10 cellular contexts compared by ENCODE assay signal in genomic region chr7:116501425-116502167, GRCh38. TPM values are rescaled to one million over a fixed set of nuclear protein-coding genes. Genes with fewer than 3 reads are reported as not detected.
DNase-seq lines count a peak whose midpoint lies in the region; ATAC-seq and TF ChIP-seq lines count a peak whose summit lies in the region.
"Had no signal": no experiment of that assay in that cellular context is flagged by ENCODE, and none has a peak within 500 bp of the region (broad histone marks: within the 10 kb centered on the region; RNA-seq: fewer than 3 reads in every experiment).

No MANE protein-coding gene starts in this region.

- H3K27ac ChIP-seq in MM.1S (ENCODE audit: low read length) = peak overlapping the region; percentile 66
- H3K27ac ChIP-seq in mesenchymal stem cell (ENCODE audit: low read length, poor library complexity, severe bottlenecking) = peak overlapping the region; percentile 92
- H3K27ac ChIP-seq in urinary bladder (ENCODE audit: low read depth) = peak overlapping the region; percentile 43

- peak overlapping the region; percentile 66 for H2BK15ac ChIP-seq in mesenchymal stem cell (ENCODE audit: low read depth, poor library complexity, severe bottlenecking)

- no peaks in the 10 kb centered on the region for H3K27me3 ChIP-seq in MM.1S (replicated peaks; ENCODE audit: insufficient read depth, low read length)
- H3K27me3 ChIP-seq in mesenchymal stem cell (ENCODE audit: control insufficient read depth in 1 of 2, insufficient read depth in 1 of 2, low read length in 2 of 2) = no peaks in the 10 kb centered on the region

- H4K20me1 ChIP-seq in MM.1S (ENCODE audit: insufficient read depth, low read length) = no peaks in the 10 kb centered on the region

- H3K9ac ChIP-seq in MM.1S (ENCODE audit: low read length) (peak overlapping the region; percentile 68; the same call in 1 of the 2 replicates), mesenchymal stem cell (ENCODE audit: low read length) (peak overlapping the region; percentile 94)

- H3K79me1 ChIP-seq in mesenchymal stem cell (replicated peaks; ENCODE audit: low read length, poor library complexity, severe bottlenecking) = no peaks in the 10 kb centered on the region

- H3K23ac ChIP-seq in mesenchymal stem cell (ENCODE audit: low read length in 2 of 2) = no peak overlapping the region

- H4K8ac ChIP-seq in mesenchymal stem cell (ENCODE audit: low read length) = peak overlapping the region; percentile 48

- H3K4me1 ChIP-seq in MM.1S (ENCODE audit: low read length) = peaks cover 20% of the 10 kb centered on the region
- peaks cover 9% of the 10 kb centered on the region for H3K4me1 ChIP-seq in mesenchymal stem cell (ENCODE audit: control insufficient read depth, insufficient read depth, low read depth, low read length)
- no peaks in the 10 kb centered on the region for H3K4me1 ChIP-seq in urinary bladder (ENCODE audit: insufficient read depth)

- H3K9me3 ChIP-seq in MM.1S (replicated peaks; ENCODE audit: insufficient read depth, low read length) (no peaks in the 10 kb centered on the region), mesenchymal stem cell (ENCODE audit: control insufficient read depth, low read length) (no peaks in the 10 kb centered on the region)

- no peak overlapping the region for H2BK120ac ChIP-seq in mesenchymal stem cell (ENCODE audit: low read depth, low read length)

- H3K36me3 ChIP-seq in MM.1S (replicated peaks; ENCODE audit: insufficient read depth, low read length) (no peaks in the 10 kb centered on the region; the same call in none of the 2 replicates), mesenchymal stem cell (ENCODE audit: control insufficient read depth in 1 of 2, insufficient read depth in 2 of 2, low read depth in 1 of 2, low read length in 2 of 2) (peaks cover 7 to 39% of the 10 kb centered on the region in 2 experiments), urinary bladder (ENCODE audit: insufficient read depth) (no peaks in the 10 kb centered on the region)

- peak overlapping the region; percentile 99 for H2AK5ac ChIP-seq in mesenchymal stem cell (ENCODE audit: low read length, severe bottlenecking)

- no CpG with 5 or more reads among the region's 5 CpGs for WGBS in mesenchymal stem cell
- WGBS in urinary bladder = 36% methylated on average over 5 of the region's 5 CpGs

- peak overlapping the region in 1 of 2 experiments; percentile 77 for H3K18ac ChIP-seq in mesenchymal stem cell (ENCODE audit: low read depth in 1 of 2, low read length in 2 of 2)

- H2BK5ac ChIP-seq in mesenchymal stem cell (ENCODE audit: low read depth, low read length, poor library complexity, severe bottlenecking) = no peak overlapping the region

- TF ChIP-seq CTCF in MM.1S (IDR thresholded peaks at IDR 0.05; ENCODE audit: low read length) (no peak), choroid plexus epithelial cell (conservative IDR thresholded peaks at IDR 0.05; ENCODE audit: low read depth, low read length) (no peak)

- H3K4me2 ChIP-seq in MM.1S (ENCODE audit: low read depth, low read length) (peak overlapping the region; percentile 87), mesenchymal stem cell (ENCODE audit: low read length, poor library complexity, severe bottlenecking) (peak overlapping the region; percentile 91)

- no peak overlapping the region for H3K4ac ChIP-seq in mesenchymal stem cell (ENCODE audit: low read depth in 1 of 2, low read length in 2 of 2)

- no peak overlapping the region for H3K14ac ChIP-seq in mesenchymal stem cell (ENCODE audit: low read length in 2 of 2)

- no peak overlapping the region for H4K91ac ChIP-seq in mesenchymal stem cell (ENCODE audit: low read length)

- peak; percentile 91 for DNase-seq in MM.1S
- DNase-seq in choroid plexus epithelial cell (ENCODE audit: low read depth) = peak; percentile 50
- no peak for DNase-seq in mesenchymal stem cell
- DNase-seq in ecto neural progenitor cell (ENCODE audit: low spot score) = no peak
- no peak for DNase-seq in DMS53 treated with DMSO at 0.1 percent for 48 hours (lab: John Stamatoyannopoulos, UW; ENCODE audit: unreplicated experiment)
- DNase-seq: activated T-cell treated with anti-CD3 and anti-CD28 coated beads for 4 hours; stimulated activated naive B cell treated with anti-CD40 and anti-IgM and Interleukin-4, amounts not matched to agents 10 μg/mL and 1 μg/mL and 100 μg/mL, for 72 hours; SW 1271 had no signal

- H2AFZ ChIP-seq in MM.1S (ENCODE audit: low read length) = peak overlapping the region; percentile 5; the same call in 1 of the 2 replicates
- H2AFZ ChIP-seq in mesenchymal stem cell (ENCODE audit: low read depth, low read length) = no peak overlapping the region

- no peak overlapping the region for H2BK12ac ChIP-seq in mesenchymal stem cell (ENCODE audit: low read length in 2 of 2)

- H3K9me2 ChIP-seq in MM.1S (replicated peaks; ENCODE audit: insufficient read depth, low read length) = no peaks in the 10 kb centered on the region

- H3K79me2 ChIP-seq in MM.1S (ENCODE audit: low read length) = peaks cover 21% of the 10 kb centered on the region

- peaks cover 30% of the 10 kb centered on the region for H3F3A ChIP-seq in MM.1S (ENCODE audit: insufficient read depth, low read length)

- peak overlapping the region; percentile 91 for H3K4me3 ChIP-seq in MM.1S (ENCODE audit: low read length)
- H3K4me3 ChIP-seq in choroid plexus epithelial cell (ENCODE audit: low read depth, low read length) = peak overlapping the region; percentile 34
- peak overlapping the region in 1 of 2 experiments; percentile 93 for H3K4me3 ChIP-seq in mesenchymal stem cell (ENCODE audit: insufficient read depth in 1 of 2, low read depth in 1 of 2, low read length in 2 of 2)
- peak overlapping the region; percentile 28 for H3K4me3 ChIP-seq in urinary bladder (ENCODE audit: low read depth, low read length)

- no peak for ATAC-seq in HG02981 (IDR thresholded peaks at IDR 0.05; ENCODE audit: unreplicated experiment)
- ATAC-seq: stimulated activated naive B cell treated with anti-CD40 and anti-IgM and Interleukin-4, amounts not matched to agents 10 μg/mL and 1 μg/mL and 100 μg/mL, for 72 hours had no signal

RNA-seq across cellular contexts. Expression of gene CAV2, which starts 2.1 kb away (rescaled TPM):
- 53.9 TPM for polyA plus RNA-seq in mesenchymal stem cell (2013, experiment 1 of 2)
- 58.7 TPM for polyA plus RNA-seq in mesenchymal stem cell (2013, experiment 2 of 2)
- 139 TPM for total RNA-seq in urinary bladder
- 86.5 TPM for polyA plus RNA-seq in urinary bladder

RNA-seq across cellular contexts. Expression of gene CAV1, which starts 23.2 kb away (rescaled TPM):
- 281 TPM for polyA plus RNA-seq in mesenchymal stem cell (2013, experiment 1 of 2)
- polyA plus RNA-seq in mesenchymal stem cell (2013, experiment 2 of 2) = 300 TPM
- total RNA-seq in urinary bladder = 576 TPM
- polyA plus RNA-seq in urinary bladder = 380 TPM

Comparison
In these comparisons a context has a peak if more than half of its experiments do, and no peak if none do; other contexts are left out.
1. DNase-seq: peak in MM.1S (single experiment) and choroid plexus epithelial cell (single experiment); none in mesenchymal stem cell (single experiment), ecto neural progenitor cell (single experiment) and DMS53 treated with DMSO at 0.1 percent for 48 hours (single experiment).
2. Peak in every context shown above with its lines, with median percentiles within 50 percentile points of each other: H3K27ac ChIP-seq.